1 cellular context compared by ENCODE assay signal in genomic region chr5:134844252-134844651, GRCh38.
TF ChIP-seq lines count a peak whose summit lies in the region.

No MANE protein-coding gene starts in this region.

TF ChIP-seq in HEK293, 187 proteins besides CTCF, POLR2A, EP300 and RAD21:
- TF ChIP-seq, protein P1, sequence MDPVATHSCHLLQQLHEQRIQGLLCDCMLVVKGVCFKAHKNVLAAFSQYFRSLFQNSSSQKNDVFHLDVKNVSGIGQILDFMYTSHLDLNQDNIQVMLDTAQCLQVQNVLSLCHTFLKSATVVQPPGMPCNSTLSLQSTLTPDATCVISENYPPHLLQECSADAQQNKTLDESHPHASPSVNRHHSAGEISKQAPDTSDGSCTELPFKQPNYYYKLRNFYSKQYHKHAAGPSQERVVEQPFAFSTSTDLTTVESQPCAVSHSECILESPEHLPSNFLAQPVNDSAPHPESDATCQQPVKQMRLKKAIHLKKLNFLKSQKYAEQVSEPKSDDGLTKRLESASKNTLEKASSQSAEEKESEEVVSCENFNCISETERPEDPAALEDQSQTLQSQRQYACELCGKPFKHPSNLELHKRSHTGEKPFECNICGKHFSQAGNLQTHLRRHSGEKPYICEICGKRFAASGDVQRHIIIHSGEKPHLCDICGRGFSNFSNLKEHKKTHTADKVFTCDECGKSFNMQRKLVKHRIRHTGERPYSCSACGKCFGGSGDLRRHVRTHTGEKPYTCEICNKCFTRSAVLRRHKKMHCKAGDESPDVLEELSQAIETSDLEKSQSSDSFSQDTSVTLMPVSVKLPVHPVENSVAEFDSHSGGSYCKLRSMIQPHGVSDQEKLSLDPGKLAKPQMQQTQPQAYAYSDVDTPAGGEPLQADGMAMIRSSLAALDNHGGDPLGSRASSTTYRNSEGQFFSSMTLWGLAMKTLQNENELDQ (tag by site-specific recombination; IDR thresholded peaks at IDR 0.05; ENCODE audit: low read depth), result no peak
- TF ChIP-seq KLF10 (tag by site-specific recombination; IDR thresholded peaks at IDR 0.05), result no peak
- peak; percentile 93 for TF ChIP-seq ZNF121 (tag by site-specific recombination; IDR thresholded peaks at IDR 0.05)
- no peak for TF ChIP-seq SP3 (tag by site-specific recombination; IDR thresholded peaks at IDR 0.05)
